ENCODE assay signal across 14 cellular contexts in the genomic region with DNA sequence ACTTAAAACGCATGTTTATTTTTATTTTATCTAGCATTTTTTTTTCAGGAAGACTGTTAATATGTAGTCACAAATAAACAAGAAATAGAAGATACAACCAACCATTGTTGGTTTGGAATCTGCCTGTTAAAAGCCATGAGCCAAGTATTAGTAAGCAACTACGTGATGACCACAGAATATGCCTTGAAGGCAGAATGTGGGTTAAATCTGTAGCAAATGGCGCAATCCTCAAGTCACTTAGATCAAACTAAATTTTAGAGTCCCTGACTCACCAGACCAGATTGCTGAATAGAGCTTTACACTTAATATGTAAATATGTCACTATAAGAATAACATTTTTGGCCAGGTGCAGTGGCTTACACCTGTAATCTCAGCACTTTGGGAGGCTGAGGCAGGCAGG.
A peak's percentile ranks its signal among the peaks of the same experiment; 100 is the strongest.
DNase-seq lines count a peak whose midpoint lies in the region; FAIRE-seq and TF ChIP-seq lines count a peak whose summit lies in the region.
"Had no signal": no experiment of that assay in that cellular context is flagged by ENCODE, and none has a peak within 500 bp of the region (broad histone marks: within the 10 kb centered on the region; RNA-seq: fewer than 3 reads in every experiment).

No MANE protein-coding gene starts in this region.

- peak overlapping the region; percentile 16 for H3K4me2 ChIP-seq in smooth muscle cell

- in situ Hi-C loops in transverse colon (cut with MboI; ENCODE audit: low pct_ligation_motif_present in 1 of 4, low pct_unique_long_range_greater_than_20kb in 1 of 4, low sequenced_read_pairs in 3 of 4): no loop called here

- peak; percentile 55 for FAIRE-seq in H54 (lab: Jason Lieb, UNC)
- FAIRE-seq: G401.6, islet of Langerhans had no signal

- no peaks in the 10 kb centered on the region for H3F3A ChIP-seq in smooth muscle cell (ENCODE audit: low read depth)

- H2AFZ ChIP-seq in smooth muscle cell (ENCODE audit: low read depth): no peak overlapping the region

- H3K9me3 ChIP-seq in smooth muscle cell (replicated peaks; ENCODE audit: low read depth) (no peaks in the 10 kb centered on the region), transverse colon (no peaks in the 10 kb centered on the region)
- H3K9me3 ChIP-seq: vagina had no signal

- TF ChIP-seq POLR2A in H54 (IDR thresholded peaks at IDR 0.05; ENCODE audit: low read depth, low read length): no peak
- TF ChIP-seq POLR2A in transverse colon (IDR thresholded peaks at IDR 0.05): no peak

- TF ChIP-seq EP300 in transverse colon (IDR thresholded peaks at IDR 0.05; ENCODE audit: low read depth): no peak

- H3K27ac ChIP-seq in epithelial cell of prostate (no peak overlapping the region), smooth muscle cell (ENCODE audit: low read depth) (peak overlapping the region; percentile 76), transverse colon (no peak overlapping the region)
- H3K27ac ChIP-seq: skin epidermis, vagina had no signal

- H3K9ac ChIP-seq in smooth muscle cell (ENCODE audit: low read depth): no peak overlapping the region

- H3K4me3 ChIP-seq in smooth muscle cell: no peak overlapping the region
- H3K4me3 ChIP-seq in transverse colon: no peak overlapping the region
- H3K4me3 ChIP-seq: skin epidermis, vagina had no signal

- H3K4me1 ChIP-seq in smooth muscle cell (ENCODE audit: low read depth): no peaks in the 10 kb centered on the region
- no peaks in the 10 kb centered on the region for H3K4me1 ChIP-seq in transverse colon
- H3K4me1 ChIP-seq: vagina had no signal

- 35% methylated on average over 3 of the region's 3 CpGs for WGBS in smooth muscle cell (ENCODE audit: low lambda C conversion rate)
- 86 to 93% methylated on average over 3 of the region's 3 CpGs for WGBS in transverse colon (ENCODE audit: low coverage in 1 of 2), 2 donors

- intact Hi-C loops in transverse colon (cut with DNase I; ENCODE audit: low total_unique reads): no loop called here

- DNase-seq in H54 (ENCODE audit: insufficient read length, low spot score) (peak; percentile 27), RPMI7951 (ENCODE audit: low read depth) (peak; percentile 99), epithelial cell of prostate (ENCODE audit: low read depth, low spot score) (peak; percentile 96), smooth muscle cell (lab: John Stamatoyannopoulos, UW; ENCODE audit: unreplicated experiment) (no peak), cerebellar cortex (ENCODE audit: low spot score) (no peak), NCI-H187 (lab: John Stamatoyannopoulos, UW) (no peak), transverse colon (no peak)
- DNase-seq: activated CD4-positive, alpha-beta T cell treated with anti-CD3 and anti-CD28 coated beads, Interleukin-2, amount 10 ng/mL, durations not matched to agents 7 days and 5 days; naive thymus-derived CD8-positive, alpha-beta T cell; Right ventricle myocardium superior had no signal

- no peaks in the 10 kb centered on the region for H4K20me1 ChIP-seq in smooth muscle cell (ENCODE audit: low read depth)

- H3K79me2 ChIP-seq in smooth muscle cell (ENCODE audit: low read depth): no peaks in the 10 kb centered on the region

- H3K36me3 ChIP-seq in smooth muscle cell (ENCODE audit: low read depth): no peaks in the 10 kb centered on the region
- no peaks in the 10 kb centered on the region for H3K36me3 ChIP-seq in transverse colon
- H3K36me3 ChIP-seq: vagina had no signal

- H3K27me3 ChIP-seq in smooth muscle cell (ENCODE audit: low read depth) (no peaks in the 10 kb centered on the region), transverse colon (no peaks in the 10 kb centered on the region)
- H3K27me3 ChIP-seq: vagina had no signal

- no peak for TF ChIP-seq CTCF in smooth muscle cell (IDR thresholded peaks at IDR 0.05; ENCODE audit: borderline replicate concordance, insufficient read depth, poor library complexity, severe bottlenecking)
- no peak for TF ChIP-seq CTCF in transverse colon (IDR thresholded peaks at IDR 0.05)

Comparison
In these comparisons a context has a peak if more than half of its experiments do, and no peak if none do; other contexts are left out.
1. DNase-seq: peak in H54 (single experiment), RPMI7951 (single experiment) and epithelial cell of prostate (single experiment); none in smooth muscle cell (single experiment), cerebellar cortex (single experiment), NCI-H187 (0 of 2) and transverse colon (single experiment).